ENCODE assay signal across 23 cellular contexts in the genomic region with DNA sequence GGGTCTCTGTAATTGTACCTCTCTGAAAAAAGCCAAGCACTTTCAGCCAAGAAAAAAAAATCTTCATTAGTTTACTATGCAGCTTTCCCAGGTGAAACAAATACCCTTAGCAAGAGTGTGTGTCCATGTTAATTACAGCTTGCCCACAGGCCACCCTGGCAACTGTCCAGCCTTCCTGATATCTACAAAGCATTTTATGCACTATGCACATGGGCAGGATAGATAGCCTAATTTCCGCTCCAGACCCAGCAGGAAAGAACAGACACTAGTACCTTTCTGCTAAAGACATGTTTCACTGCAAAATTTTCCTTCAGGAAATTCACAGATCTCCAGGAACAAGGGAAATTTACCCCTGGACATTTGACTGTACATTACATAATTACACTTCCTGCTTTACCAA. TPM values are rescaled to one million over a fixed set of nuclear protein-coding genes. Genes with fewer than 3 reads are reported as not detected.
DNase-seq lines count a peak whose midpoint lies in the region; ATAC-seq and TF ChIP-seq lines count a peak whose summit lies in the region.
"Had no signal": no experiment of that assay in that cellular context is flagged by ENCODE, and none has a peak within 500 bp of the region (broad histone marks: within the 10 kb centered on the region; RNA-seq: fewer than 3 reads in every experiment).

No MANE protein-coding gene starts in this region.

- no peaks in the 10 kb centered on the region for H3K36me3 Mint-ChIP-seq in naive thymus-derived CD8-positive, alpha-beta T cell
- H3K36me3 Mint-ChIP-seq: natural killer cell treated with Interleukin-12 subunit alpha and Interleukin-12 subunit beta and Interleukin-15 and Interleukin-18, amount 100 ng/mL, for 72 hours; stimulated activated effector memory CD8-positive, alpha-beta T cell treated with anti-CD3 and anti-CD28 coated beads, Interleukin-12 subunit alpha, Interleukin-12 subunit beta, amount 100 ng/mL, for 72 hours had no signal

- H3K4me1 Mint-ChIP-seq in naive thymus-derived CD8-positive, alpha-beta T cell: no peaks in the 10 kb centered on the region
- H3K4me1 Mint-ChIP-seq: stimulated activated effector memory CD8-positive, alpha-beta T cell treated with anti-CD3 and anti-CD28 coated beads, Interleukin-12 subunit alpha, Interleukin-12 subunit beta, amount 100 ng/mL, for 72 hours; T-helper 17 cell had no signal

- ATAC-seq in Right ventricle myocardium inferior: no peak
- ATAC-seq in HG03378 (IDR thresholded peaks at IDR 0.05; ENCODE audit: unreplicated experiment): no peak
- no peak for ATAC-seq in GM21737 (IDR thresholded peaks at IDR 0.05; ENCODE audit: unreplicated experiment)
- no peak for ATAC-seq in naive thymus-derived CD8-positive, alpha-beta T cell
- ATAC-seq: esophagus mucosa; natural killer cell treated with Interleukin-12 subunit alpha and Interleukin-12 subunit beta and Interleukin-15 and Interleukin-18, amount 100 ng/mL, for 72 hours; stimulated activated effector memory CD8-positive, alpha-beta T cell treated with anti-CD3 and anti-CD28 coated beads, Interleukin-12 subunit alpha, Interleukin-12 subunit beta, amount 100 ng/mL, for 72 hours; T-helper 17 cell; WTC11 had no signal

- POLR2A ChIA-PET in naive thymus-derived CD8-positive, alpha-beta T cell (lab: Charles Lee): no interaction called here

- intact Hi-C loops in cardiac septum (cut with DNase I) (no loop called here), Right ventricle myocardium inferior (cut with DNase I) (no loop called here)

- H3K4me3 Mint-ChIP-seq in naive thymus-derived CD8-positive, alpha-beta T cell: no peak overlapping the region
- H3K4me3 Mint-ChIP-seq: activated T-cell treated with anti-CD3 and anti-CD28 coated beads, Interleukin-2, amount 50 U/mL, for 24 hours; mesothelial cell of epicardium; natural killer cell treated with Interleukin-12 subunit alpha and Interleukin-12 subunit beta and Interleukin-15 and Interleukin-18, amount 100 ng/mL, for 72 hours; stimulated activated effector memory CD8-positive, alpha-beta T cell treated with anti-CD3 and anti-CD28 coated beads, Interleukin-12 subunit alpha, Interleukin-12 subunit beta, amount 100 ng/mL, for 72 hours; T-helper 17 cell; WTC11 had no signal

- DNase-seq in cardiac septum (ENCODE audit: low spot score) (peak; percentile 79), Right ventricle myocardium inferior (ENCODE audit: missing footprints) (no peak), OCI-M1 (lab: John Stamatoyannopoulos, UW) (peak; percentile 82), erythroblast (lab: John Stamatoyannopoulos, UW) (peak; percentile 33 to 65), AG08395 (ENCODE audit: low spot score) (no peak)
- DNase-seq in naive thymus-derived CD8-positive, alpha-beta T cell: no peak
- DNase-seq: activated CD4-positive, alpha-beta T cell treated with anti-CD3 and anti-CD28 coated beads, Interleukin-2, amount 50 U/mL, for 48 hours; activated naive CD4-positive, alpha-beta T cell; activated T-cell treated with anti-CD3 and anti-CD28 coated beads, Interleukin-2, amount 50 U/mL, for 24 hours; central memory CD4-positive, alpha-beta T cell; effector CD8-positive, alpha-beta T cell; GF-D8; KBM-7; kidney glomerular epithelial cell; NCI-H2171; T-helper 17 cell had no signal

- peaks cover 0 to 12% (median 1%) of the 10 kb centered on the region in 9 donors for H3K9me3 Mint-ChIP-seq in naive thymus-derived CD8-positive, alpha-beta T cell
- H3K9me3 Mint-ChIP-seq: stimulated activated effector memory CD8-positive, alpha-beta T cell treated with anti-CD3 and anti-CD28 coated beads, Interleukin-12 subunit alpha, Interleukin-12 subunit beta, amount 100 ng/mL, for 72 hours had no signal

- H3K27ac Mint-ChIP-seq in naive thymus-derived CD8-positive, alpha-beta T cell: no peak overlapping the region
- H3K27ac Mint-ChIP-seq: activated T-cell treated with anti-CD3 and anti-CD28 coated beads, Interleukin-2, amount 50 U/mL, for 24 hours; mesothelial cell of epicardium; natural killer cell treated with Interleukin-12 subunit alpha and Interleukin-12 subunit beta and Interleukin-15 and Interleukin-18, amount 100 ng/mL, for 72 hours; stimulated activated effector memory CD8-positive, alpha-beta T cell treated with anti-CD3 and anti-CD28 coated beads, Interleukin-12 subunit alpha, Interleukin-12 subunit beta, amount 100 ng/mL, for 72 hours; T-helper 17 cell; WTC11 had no signal

- peaks cover 0 to 3% (median 1%) of the 10 kb centered on the region in 5 donors for H3K27me3 Mint-ChIP-seq in naive thymus-derived CD8-positive, alpha-beta T cell
- H3K27me3 Mint-ChIP-seq: activated T-cell treated with anti-CD3 and anti-CD28 coated beads, Interleukin-2, amount 50 U/mL, for 24 hours; natural killer cell treated with Interleukin-12 subunit alpha and Interleukin-12 subunit beta and Interleukin-15 and Interleukin-18, amount 100 ng/mL, for 72 hours; T-helper 17 cell had no signal

- TF ChIP-seq POLR2A in erythroblast (IDR thresholded peaks at IDR 0.05; ENCODE audit: low read length): no peak

RNA-seq across cellular contexts. Expression of a gene that starts 24.4 kb away (rescaled TPM):
- total RNA-seq in cardiac septum (87.3 TPM), Right ventricle myocardium inferior (46.1 TPM)
- total RNA-seq in naive thymus-derived CD8-positive, alpha-beta T cell: not detected
- polyA plus RNA-seq in naive thymus-derived CD8-positive, alpha-beta T cell: not detected
- total RNA-seq: natural killer cell treated with Interleukin-12 subunit alpha and Interleukin-12 subunit beta and Interleukin-15 and Interleukin-18, amount 100 ng/mL, for 72 hours; T-helper 17 cell had no signal

Comparison
In these comparisons a context has a peak if more than half of its experiments do, and no peak if none do; other contexts are left out.
1. DNase-seq: peak in cardiac septum (single experiment), OCI-M1 (single experiment) and erythroblast (2 of 2); none in Right ventricle myocardium inferior (single experiment), AG08395 (single experiment) and naive thymus-derived CD8-positive, alpha-beta T cell (0 of 10).
2. RNA of a gene that starts 24.4 kb away (total RNA-seq): 87.3 TPM in cardiac septum (single experiment) and 46.1 TPM in Right ventricle myocardium inferior (single experiment); not detected in naive thymus-derived CD8-positive, alpha-beta T cell; every median in the first group is over 10 times any median in the second.